In the genomic region with DNA sequence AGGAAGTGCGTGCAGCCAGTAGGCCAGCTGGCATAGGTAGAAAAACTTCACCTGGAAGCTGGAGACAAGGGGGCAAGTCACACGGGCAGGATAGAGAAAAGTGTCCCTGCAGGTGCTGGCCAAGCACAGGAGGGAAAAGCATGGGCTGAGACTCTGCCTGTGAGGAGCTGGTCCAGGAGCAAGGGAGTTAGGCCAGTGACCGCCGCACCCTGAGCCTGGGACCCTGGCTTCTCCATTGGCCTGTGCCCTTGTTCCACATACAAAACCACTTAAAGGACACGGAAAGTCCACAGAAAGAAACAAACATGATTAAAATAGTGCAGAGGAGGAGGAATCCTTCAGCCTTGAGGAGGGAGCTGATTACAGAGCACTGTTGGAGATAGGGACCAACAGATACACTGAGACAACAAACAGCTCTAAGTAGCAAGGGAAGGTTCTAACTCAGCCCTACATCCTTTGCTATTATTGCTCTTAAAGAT, we compare ENCODE assay signal across 1 cellular context.
TF ChIP-seq lines count a peak whose summit lies in the region.

No MANE protein-coding gene starts in this region.

TF ChIP-seq in IMR-90, 13 proteins besides CTCF, POLR2A, EP300 and RAD21:
- TF ChIP-seq FOS (IDR thresholded peaks at IDR 0.05; ENCODE audit: low read depth, low read length) (no peak), MXI1 (IDR thresholded peaks at IDR 0.05; ENCODE audit: borderline replicate concordance, low read depth, low read length) (no peak), MAZ (IDR thresholded peaks at IDR 0.05; ENCODE audit: borderline replicate concordance, low read depth, low read length) (no peak), SMC3 (IDR thresholded peaks at IDR 0.05; ENCODE audit: low read depth, low read length) (no peak), NFE2L2 (IDR thresholded peaks at IDR 0.05; ENCODE audit: low read depth, low read length) (no peak), RCOR1 (IDR thresholded peaks at IDR 0.05; ENCODE audit: insufficient replicate concordance, low read length) (no peak), BHLHE40 (IDR thresholded peaks at IDR 0.05; ENCODE audit: low read depth, low read length) (no peak), CEBPB (IDR thresholded peaks at IDR 0.05; ENCODE audit: low read depth, low read length) (no peak), MAFK (IDR thresholded peaks at IDR 0.05; ENCODE audit: low read depth, low read length) (no peak), RFX5 (IDR thresholded peaks at IDR 0.05; ENCODE audit: low read depth, low read length) (no peak), CHD1 (IDR thresholded peaks at IDR 0.05; ENCODE audit: low read depth, low read length) (no peak)
- TF ChIP-seq, protein P1, sequence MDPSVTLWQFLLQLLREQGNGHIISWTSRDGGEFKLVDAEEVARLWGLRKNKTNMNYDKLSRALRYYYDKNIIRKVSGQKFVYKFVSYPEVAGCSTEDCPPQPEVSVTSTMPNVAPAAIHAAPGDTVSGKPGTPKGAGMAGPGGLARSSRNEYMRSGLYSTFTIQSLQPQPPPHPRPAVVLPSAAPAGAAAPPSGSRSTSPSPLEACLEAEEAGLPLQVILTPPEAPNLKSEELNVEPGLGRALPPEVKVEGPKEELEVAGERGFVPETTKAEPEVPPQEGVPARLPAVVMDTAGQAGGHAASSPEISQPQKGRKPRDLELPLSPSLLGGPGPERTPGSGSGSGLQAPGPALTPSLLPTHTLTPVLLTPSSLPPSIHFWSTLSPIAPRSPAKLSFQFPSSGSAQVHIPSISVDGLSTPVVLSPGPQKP (IDR thresholded peaks at IDR 0.05; ENCODE audit: borderline replicate concordance, low read depth, low read length): no peak
- TF ChIP-seq, protein P2, sequence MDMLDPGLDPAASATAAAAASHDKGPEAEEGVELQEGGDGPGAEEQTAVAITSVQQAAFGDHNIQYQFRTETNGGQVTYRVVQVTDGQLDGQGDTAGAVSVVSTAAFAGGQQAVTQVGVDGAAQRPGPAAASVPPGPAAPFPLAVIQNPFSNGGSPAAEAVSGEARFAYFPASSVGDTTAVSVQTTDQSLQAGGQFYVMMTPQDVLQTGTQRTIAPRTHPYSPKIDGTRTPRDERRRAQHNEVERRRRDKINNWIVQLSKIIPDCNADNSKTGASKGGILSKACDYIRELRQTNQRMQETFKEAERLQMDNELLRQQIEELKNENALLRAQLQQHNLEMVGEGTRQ (IDR thresholded peaks at IDR 0.05; ENCODE audit: low read depth, low read length): no peak
